ENCODE assay signal across 16 cellular contexts in genomic region chr2:12164689-12165088, GRCh38.
DNase-seq lines count a peak whose midpoint lies in the region; ATAC-seq and TF ChIP-seq lines count a peak whose summit lies in the region.
"Had no signal": no experiment of that assay in that cellular context is flagged by ENCODE, and none has a peak within 500 bp of the region (broad histone marks: within the 10 kb centered on the region; RNA-seq: fewer than 3 reads in every experiment).

No MANE protein-coding gene starts in this region.

- no peaks in the 10 kb centered on the region for H3K36me3 Mint-ChIP-seq in activated CD4-positive, alpha-beta T cell treated with anti-CD3 and anti-CD28 coated beads, Interleukin-2, amount 10 ng/mL, durations not matched to agents 24 days and 14 days (ENCODE audit: low read depth)
- H3K36me3 Mint-ChIP-seq in activated naive CD4-positive, alpha-beta T cell treated with anti-CD3 and anti-CD28 coated beads, Interleukin-2, amount 50 U/mL, for 72 hours = peaks cover 5 to 12% of the 10 kb centered on the region in 2 donors
- H3K36me3 Mint-ChIP-seq in activated naive CD4-positive, alpha-beta T cell treated with anti-CD3 and anti-CD28 coated beads, Interleukin-2, amount 10 ng/mL, durations not matched to agents 7 days and 5 days = peaks cover 6% of the 10 kb centered on the region
- H3K36me3 Mint-ChIP-seq in nephron progenitor cell (ENCODE audit: low read depth) = no peaks in the 10 kb centered on the region
- H3K36me3 Mint-ChIP-seq: CD14-positive monocyte had no signal

- peaks cover 17% of the 10 kb centered on the region for H3K4me1 Mint-ChIP-seq in activated CD4-positive, alpha-beta T cell treated with anti-CD3 and anti-CD28 coated beads, Interleukin-2, amount 10 ng/mL, durations not matched to agents 24 days and 14 days
- H3K4me1 Mint-ChIP-seq in activated naive CD4-positive, alpha-beta T cell treated with anti-CD3 and anti-CD28 coated beads, Interleukin-2, amount 10 ng/mL, durations not matched to agents 7 days and 5 days = peaks cover 31% of the 10 kb centered on the region
- peaks cover 65% of the 10 kb centered on the region for H3K4me1 Mint-ChIP-seq in nephron progenitor cell

- peak; percentile 63 to 93 for ATAC-seq in activated naive CD4-positive, alpha-beta T cell treated with anti-CD3 and anti-CD28 coated beads, Interleukin-2, amount 50 U/mL, for 72 hours
- ATAC-seq in GM19328 (IDR thresholded peaks at IDR 0.05; ENCODE audit: unreplicated experiment) = no peak
- ATAC-seq: GM12878 had no signal

- H3K4me3 Mint-ChIP-seq in activated CD4-positive, alpha-beta T cell treated with anti-CD3 and anti-CD28 coated beads, Interleukin-2, amount 10 ng/mL, durations not matched to agents 24 days and 14 days = no peak overlapping the region
- no peak overlapping the region for H3K4me3 Mint-ChIP-seq in activated naive CD4-positive, alpha-beta T cell treated with anti-CD3 and anti-CD28 coated beads, Interleukin-2, amount 10 ng/mL, durations not matched to agents 7 days and 5 days
- no peak overlapping the region for H3K4me3 Mint-ChIP-seq in nephron progenitor cell
- H3K4me3 Mint-ChIP-seq: CD14-positive monocyte; CD4-positive, alpha-beta memory T cell had no signal

- peaks cover 5% of the 10 kb centered on the region for H3K9me3 Mint-ChIP-seq in activated CD4-positive, alpha-beta T cell treated with anti-CD3 and anti-CD28 coated beads, Interleukin-2, amount 10 ng/mL, durations not matched to agents 24 days and 14 days
- H3K9me3 Mint-ChIP-seq in activated naive CD4-positive, alpha-beta T cell treated with anti-CD3 and anti-CD28 coated beads, Interleukin-2, amount 50 U/mL, for 72 hours = peaks cover 0 to 9% of the 10 kb centered on the region in 2 donors
- peaks cover 5% of the 10 kb centered on the region for H3K9me3 Mint-ChIP-seq in activated naive CD4-positive, alpha-beta T cell treated with anti-CD3 and anti-CD28 coated beads, Interleukin-2, amount 10 ng/mL, durations not matched to agents 7 days and 5 days
- H3K9me3 Mint-ChIP-seq in nephron progenitor cell = peaks cover 3% of the 10 kb centered on the region

- CTCF ChIA-PET in activated naive CD4-positive, alpha-beta T cell treated with anti-CD3 and anti-CD28 coated beads, Interleukin-2, amount 10 ng/mL, durations not matched to agents 7 days and 5 days (lab: Charles Lee) = no interaction called here

- no peak overlapping the region for H3K27ac Mint-ChIP-seq in activated CD4-positive, alpha-beta T cell treated with anti-CD3 and anti-CD28 coated beads, Interleukin-2, amount 10 ng/mL, durations not matched to agents 24 days and 14 days
- no peak overlapping the region for H3K27ac Mint-ChIP-seq in activated naive CD4-positive, alpha-beta T cell treated with anti-CD3 and anti-CD28 coated beads, Interleukin-2, amount 50 U/mL, for 72 hours
- H3K27ac Mint-ChIP-seq in activated naive CD4-positive, alpha-beta T cell treated with anti-CD3 and anti-CD28 coated beads, Interleukin-2, amount 10 ng/mL, durations not matched to agents 7 days and 5 days = no peak overlapping the region
- H3K27ac Mint-ChIP-seq in nephron progenitor cell = peak overlapping the region; percentile 40
- H3K27ac Mint-ChIP-seq: CD4-positive, alpha-beta memory T cell had no signal

- intact Hi-C loops in activated CD4-positive, alpha-beta T cell treated with anti-CD3 and anti-CD28 coated beads, Interleukin-2, amount 10 ng/mL, durations not matched to agents 24 days and 14 days (cut with micrococcal nuclease) = no loop called here

- DNase-seq in activated CD4-positive, alpha-beta T cell treated with anti-CD3 and anti-CD28 coated beads for 48 hours = peak; percentile 9
- no peak for DNase-seq in activated CD4-positive, alpha-beta T cell treated with anti-CD3 and anti-CD28 coated beads, Interleukin-2, amount 10 ng/mL, durations not matched to agents 24 days and 14 days
- DNase-seq in activated naive CD4-positive, alpha-beta T cell treated with anti-CD3 and anti-CD28 coated beads, Interleukin-2, amount 50 U/mL, for 72 hours (ENCODE audit: low spot score in 2 of 2) = no peak
- DNase-seq in activated naive CD4-positive, alpha-beta T cell treated with anti-CD3 and anti-CD28 coated beads, Interleukin-2, amount 10 ng/mL, durations not matched to agents 7 days and 5 days = no peak
- DNase-seq in Jurkat, Clone E6-1 (ENCODE audit: low read depth, low spot score) = peak; percentile 16
- DNase-seq in nephron progenitor cell = no peak
- DNase-seq: 8988T; Calu3; CD4-positive, alpha-beta memory T cell; DMS79 treated with DMSO at 0.1 percent for 48 hours; EL had no signal

- TF ChIP-seq CTCF in nephron progenitor cell (IDR thresholded peaks at IDR 0.05) = no peak

- no peak overlapping the region for H3K4me3 ChIP-seq in Jurkat, Clone E6-1 (ENCODE audit: low read length)
- H3K4me3 ChIP-seq: BLaER1, GM12878, HAP-1 had no signal

- H3K27me3 Mint-ChIP-seq in activated CD4-positive, alpha-beta T cell treated with anti-CD3 and anti-CD28 coated beads, Interleukin-2, amount 10 ng/mL, durations not matched to agents 24 days and 14 days = peaks cover 12% of the 10 kb centered on the region
- H3K27me3 Mint-ChIP-seq in activated naive CD4-positive, alpha-beta T cell treated with anti-CD3 and anti-CD28 coated beads, Interleukin-2, amount 10 ng/mL, durations not matched to agents 7 days and 5 days = peaks cover 20% of the 10 kb centered on the region
- peaks cover 2% of the 10 kb centered on the region for H3K27me3 Mint-ChIP-seq in nephron progenitor cell (ENCODE audit: low read depth, poor library complexity)

Comparison
In these comparisons a context has a peak if more than half of its experiments do, and no peak if none do; other contexts are left out.
1. DNase-seq: peak in activated CD4-positive, alpha-beta T cell treated with anti-CD3 and anti-CD28 coated beads for 48 hours (single experiment) and Jurkat, Clone E6-1 (single experiment); none in activated CD4-positive, alpha-beta T cell treated with anti-CD3 and anti-CD28 coated beads, Interleukin-2, amount 10 ng/mL, durations not matched to agents 24 days and 14 days (single experiment), activated naive CD4-positive, alpha-beta T cell treated with anti-CD3 and anti-CD28 coated beads, Interleukin-2, amount 50 U/mL, for 72 hours (0 of 2), activated naive CD4-positive, alpha-beta T cell treated with anti-CD3 and anti-CD28 coated beads, Interleukin-2, amount 10 ng/mL, durations not matched to agents 7 days and 5 days (single experiment) and nephron progenitor cell (single experiment).